In genomic region chr20:5770987-5771318, GRCh38 we compare ENCODE assay signal across 14 cellular contexts. TPM values are rescaled to one million over a fixed set of nuclear protein-coding genes. Genes with fewer than 3 reads are reported as not detected.
DNase-seq lines count a peak whose midpoint lies in the region; ATAC-seq and TF ChIP-seq lines count a peak whose summit lies in the region.
"Had no signal": no experiment of that assay in that cellular context is flagged by ENCODE, and none has a peak within 500 bp of the region (broad histone marks: within the 10 kb centered on the region; RNA-seq: fewer than 3 reads in every experiment).

No MANE protein-coding gene starts in this region.

- H3K27ac ChIP-seq in sigmoid colon: no peak overlapping the region
- H3K27ac ChIP-seq: right atrium auricular region, thyroid gland, WERI-Rb-1 had no signal

- no peak overlapping the region for H3K27ac Mint-ChIP-seq in activated CD8-positive, alpha-beta memory T cell treated with anti-CD3 and anti-CD28 coated beads, Interleukin-2, amount 10 ng/mL, durations not matched to agents 7 days and 5 days

- no peaks in the 10 kb centered on the region for H3K9me3 ChIP-seq in sigmoid colon
- H3K9me3 ChIP-seq: right atrium auricular region, thyroid gland had no signal

- ATAC-seq in activated CD8-positive, alpha-beta memory T cell treated with anti-CD3 and anti-CD28 coated beads, Interleukin-2, amount 10 ng/mL, durations not matched to agents 7 days and 5 days: peak; percentile 23
- ATAC-seq in HG02759 (IDR thresholded peaks at IDR 0.05; ENCODE audit: unreplicated experiment): peak; percentile 80
- ATAC-seq: Right ventricle myocardium inferior had no signal

- H3K4me1 Mint-ChIP-seq in activated CD8-positive, alpha-beta memory T cell treated with anti-CD3 and anti-CD28 coated beads, Interleukin-2, amount 10 ng/mL, durations not matched to agents 7 days and 5 days: peaks cover 7% of the 10 kb centered on the region

- H3K4me3 Mint-ChIP-seq in activated CD8-positive, alpha-beta memory T cell treated with anti-CD3 and anti-CD28 coated beads, Interleukin-2, amount 10 ng/mL, durations not matched to agents 7 days and 5 days: no peak overlapping the region

- H3K27me3 Mint-ChIP-seq in activated CD8-positive, alpha-beta memory T cell treated with anti-CD3 and anti-CD28 coated beads, Interleukin-2, amount 10 ng/mL, durations not matched to agents 7 days and 5 days: no peaks in the 10 kb centered on the region

- H3K36me3 Mint-ChIP-seq in activated CD8-positive, alpha-beta memory T cell treated with anti-CD3 and anti-CD28 coated beads, Interleukin-2, amount 10 ng/mL, durations not matched to agents 7 days and 5 days: peaks cover 24% of the 10 kb centered on the region

- 69 to 93% methylated on average over 1 of the region's 1 CpG for WGBS in sigmoid colon, 2 donors

- no peaks in the 10 kb centered on the region for H3K4me1 ChIP-seq in sigmoid colon
- H3K4me1 ChIP-seq: thyroid gland had no signal

- no peak for TF ChIP-seq POLR2A in sigmoid colon (IDR thresholded peaks at IDR 0.05)

- CTCF ChIA-PET in activated CD8-positive, alpha-beta memory T cell treated with anti-CD3 and anti-CD28 coated beads, Interleukin-2, amount 10 ng/mL, durations not matched to agents 7 days and 5 days (lab: Charles Lee): interaction anchor here (1.3 kb wide), 1 partner anchor 9 kb away, joined by 3 read pairs; no protein-coding TSS in a partner anchor

- no peaks in the 10 kb centered on the region for H3K9me3 Mint-ChIP-seq in activated CD8-positive, alpha-beta memory T cell treated with anti-CD3 and anti-CD28 coated beads, Interleukin-2, amount 10 ng/mL, durations not matched to agents 7 days and 5 days (ENCODE audit: low read depth)

- TF ChIP-seq CTCF in sigmoid colon (IDR thresholded peaks at IDR 0.05): no peak

- intact Hi-C loops in sigmoid colon (cut with DNase I): no loop called here

- H3K27me3 ChIP-seq in sigmoid colon: no peaks in the 10 kb centered on the region
- H3K27me3 ChIP-seq: right atrium auricular region, thyroid gland had no signal

- no peak for DNase-seq in activated CD8-positive, alpha-beta memory T cell treated with anti-CD3 and anti-CD28 coated beads, Interleukin-2, amount 10 ng/mL, durations not matched to agents 7 days and 5 days
- no peak for DNase-seq in activated CD8-positive, alpha-beta memory T cell treated with anti-CD3 and anti-CD28 coated beads, Interleukin-2, amount 50 U/mL, for 48 hours
- DNase-seq in NAMALWA (ENCODE audit: low spot score) (peak; percentile 46), renal cortical epithelial cell (ENCODE audit: low read depth) (peak; percentile 43), sigmoid colon (no peak), NCI-H1092 treated with DMSO at 0.1 percent for 48 hours (lab: John Stamatoyannopoulos, UW) (no peak)
- no peak for DNase-seq in activated CD4-positive, CD25-positive, alpha-beta regulatory T cell (lab: John Stamatoyannopoulos, UW)
- DNase-seq: activated gamma-delta T cell treated with Interleukin-2 at 50 U/mL for 16 hours, NCI-H446 treated with DMSO at 0.1 percent for 48 hours, thyroid gland, WERI-Rb-1 had no signal

- no peak for TF ChIP-seq EP300 in sigmoid colon (IDR thresholded peaks at IDR 0.05)

- peaks cover 0 to 24% (median 0%) of the 10 kb centered on the region in 4 donors for H3K36me3 ChIP-seq in sigmoid colon
- H3K36me3 ChIP-seq: WERI-Rb-1 had no signal

- H3K4me3 ChIP-seq in sigmoid colon: no peak overlapping the region
- H3K4me3 ChIP-seq: right atrium auricular region, thyroid gland had no signal

RNA-seq across cellular contexts. Expression of gene SHLD1, which starts 20.8 kb away (rescaled TPM):
- total RNA-seq in activated CD8-positive, alpha-beta memory T cell treated with anti-CD3 and anti-CD28 coated beads, Interleukin-2, amount 10 ng/mL, durations not matched to agents 7 days and 5 days: 1 to 10 TPM; 8.5 to 9.1 TPM
- total RNA-seq in renal cortical epithelial cell: 0.17 and 1.6 TPM in 2 replicates
- total RNA-seq in sigmoid colon: 1 to 10 TPM in 3 of 4 donors, under 1 TPM in 1; 0.99 to 6.1 (median 3.4) TPM
- polyA plus RNA-seq in sigmoid colon: 10 to 100 TPM in 2 of 3 donors, 1 to 10 TPM in 1; 5.4 to 18.7 (median 11.5) TPM

Comparison
In these comparisons a context has a peak if more than half of its experiments do, and no peak if none do; other contexts are left out.
1. DNase-seq: peak in NAMALWA (single experiment) and renal cortical epithelial cell (single experiment); none in activated CD8-positive, alpha-beta memory T cell treated with anti-CD3 and anti-CD28 coated beads, Interleukin-2, amount 10 ng/mL, durations not matched to agents 7 days and 5 days (single experiment), activated CD8-positive, alpha-beta memory T cell treated with anti-CD3 and anti-CD28 coated beads, Interleukin-2, amount 50 U/mL, for 48 hours (single experiment), sigmoid colon (single experiment), activated CD4-positive, CD25-positive, alpha-beta regulatory T cell (0 of 4) and NCI-H1092 treated with DMSO at 0.1 percent for 48 hours (single experiment).